ENCODE assay signal across 8 cellular contexts in genomic region chr19:1074512-1075283, GRCh38. TPM values are rescaled to one million over a fixed set of nuclear protein-coding genes. Genes with fewer than 3 reads are reported as not detected.
DNase-seq lines count a peak whose midpoint lies in the region; ATAC-seq and FAIRE-seq lines count a peak whose summit lies in the region.

No MANE protein-coding gene starts in this region.

- FAIRE-seq in small intestine (lab: Jason Lieb, UNC) = no peak

- H3K9me3 ChIP-seq in duodenal mucosa (ENCODE audit: control insufficient read depth in 1 of 2, low read length in 2 of 2) (no peaks in the 10 kb centered on the region), small intestine (ENCODE audit: control insufficient read depth, low read depth) (no peaks in the 10 kb centered on the region)

- H3K4me1 ChIP-seq in duodenal mucosa (ENCODE audit: control insufficient read depth in 1 of 2, insufficient read depth in 2 of 2, low read length in 2 of 2) = peaks cover 16 to 30% of the 10 kb centered on the region in 2 donors
- H3K4me1 ChIP-seq in small intestine (ENCODE audit: control insufficient read depth in 2 of 2, insufficient read depth in 1 of 2, low read depth in 1 of 2, low read length in 1 of 2) = peaks cover 0 to 4% of the 10 kb centered on the region in 2 donors

- DNase-seq in DMS53 (lab: John Stamatoyannopoulos, UW) (peak; percentile 93), NCI-H524 (lab: John Stamatoyannopoulos, UW) (peak; percentile 85 to 89), small intestine (peak; percentile 85)
- peak; percentile 64 to 79 for DNase-seq in activated CD4-positive, alpha-beta T cell treated with anti-CD3 and anti-CD28 coated beads, Interleukin-2, amount 50 U/mL, for 24 hours (ENCODE audit: low read depth in 1 of 2, low spot score in 1 of 2)

- ATAC-seq in HG03097 (IDR thresholded peaks at IDR 0.05; ENCODE audit: low FRiP score, unreplicated experiment) (peak; percentile 39), HG02938 (IDR thresholded peaks at IDR 0.05; ENCODE audit: unreplicated experiment) (no peak), GM21390 (IDR thresholded peaks at IDR 0.05; ENCODE audit: unreplicated experiment) (no peak)

- H3K27me3 ChIP-seq in duodenal mucosa (ENCODE audit: control insufficient read depth in 1 of 2, insufficient read depth in 2 of 2, low read length in 2 of 2) (peaks cover 10 to 15% of the 10 kb centered on the region in 2 donors), small intestine (ENCODE audit: control insufficient read depth in 2 of 2, insufficient read depth in 2 of 2, low read length in 2 of 2) (peaks cover 3 to 5% of the 10 kb centered on the region in 2 donors)

- H3K27ac ChIP-seq in duodenal mucosa (ENCODE audit: low read depth, low read length) (no peak overlapping the region), small intestine (ENCODE audit: low read depth in 1 of 2, low read length in 1 of 2) (peak overlapping the region in 1 of 2 donors; percentile 56)

- no peak overlapping the region for H3K9ac ChIP-seq in duodenal mucosa (ENCODE audit: low read depth in 1 of 2, low read length in 2 of 2)

- 5 to 35% (median 8%) methylated on average over 33 to 55 of the region's 55 CpGs for WGBS in small intestine, 3 donors

- peak overlapping the region; percentile 50 to 57 for H3K4me3 ChIP-seq in duodenal mucosa (ENCODE audit: low read depth in 1 of 2, low read length in 2 of 2)
- peak overlapping the region; percentile 19 to 29 for H3K4me3 ChIP-seq in small intestine (ENCODE audit: low read depth in 1 of 2, low read length in 2 of 2)

- H3K36me3 ChIP-seq in duodenal mucosa (ENCODE audit: control insufficient read depth in 1 of 2, insufficient read depth in 2 of 2, low read length in 2 of 2) (peaks cover 0 to 5% of the 10 kb centered on the region in 2 donors), small intestine (ENCODE audit: control insufficient read depth in 2 of 2, insufficient read depth in 2 of 2, low read length in 2 of 2) (no peaks in the 10 kb centered on the region)

RNA-seq across cellular contexts. Expression of gene ARHGAP45, which starts 7.7 kb away (rescaled TPM):
- 10 to 100 TPM; 34.3 to 81.1 (median 62.6) TPM for polyA plus RNA-seq in small intestine

RNA-seq across cellular contexts. Expression of gene POLR2E, which starts 20.5 kb away (rescaled TPM):
- 100 to 1,000 TPM; 141 to 189 (median 143) TPM for polyA plus RNA-seq in small intestine

RNA-seq across cellular contexts. Expression of gene GPX4, which starts 29.1 kb away (rescaled TPM):
- 1,000 to 10,000 TPM in 2 of 3 donors, 100 to 1,000 TPM in 1; 335 to 1,298 (median 1,178) TPM for polyA plus RNA-seq in small intestine

RNA-seq across cellular contexts. Expression of gene ABCA7, which starts 34.8 kb away (rescaled TPM):
- 10 to 100 TPM in 2 of 3 donors, 1 to 10 TPM in 1; 6.2 to 60.3 (median 34.2) TPM for polyA plus RNA-seq in small intestine

RNA-seq across cellular contexts. Expression of gene CNN2, which starts 48.3 kb away (rescaled TPM):
- 10 to 100 TPM; 14.5 to 34.4 (median 26.2) TPM for polyA plus RNA-seq in small intestine
